In the genomic region with DNA sequence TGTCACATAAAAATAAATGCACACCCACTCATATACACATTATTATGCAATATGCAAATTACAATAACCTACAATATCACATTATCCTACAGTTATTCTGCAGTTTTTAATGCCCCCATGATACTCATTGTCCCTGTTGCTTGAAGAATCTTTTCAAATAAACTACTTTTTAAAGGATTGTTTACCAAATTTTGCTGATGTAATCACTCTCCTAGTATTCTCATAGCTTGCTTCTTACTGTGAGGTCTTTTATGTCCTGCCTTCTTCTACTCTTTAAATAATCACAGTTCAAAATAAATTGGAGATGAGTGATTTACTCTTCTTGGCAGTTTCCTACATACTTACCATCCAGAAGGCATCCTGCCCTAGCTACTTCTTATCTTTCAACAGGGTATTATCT, we compare ENCODE assay signal across 26 cellular contexts.
"Had no signal": no experiment of that assay in that cellular context is flagged by ENCODE, and none has a peak within 500 bp of the region (broad histone marks: within the 10 kb centered on the region; RNA-seq: fewer than 3 reads in every experiment).

No MANE protein-coding gene starts in this region.

- H3K27me3 ChIP-seq: ascending aorta, body of pancreas, MG63 had no signal

- ATAC-seq: body of pancreas, T-cell had no signal

- H3K27ac Mint-ChIP-seq: activated CD4-positive, alpha-beta memory T cell treated with anti-CD3 and anti-CD28 coated beads for 36 hours; activated CD4-positive, alpha-beta T cell treated with anti-CD3 and anti-CD28 coated beads, Interleukin-2, amount 10 ng/mL, durations not matched to agents 7 days and 5 days; activated naive CD4-positive, alpha-beta T cell treated with anti-CD3 and anti-CD28 coated beads, Interleukin-2, amount 50 U/mL, for 72 hours; activated naive CD8-positive, alpha-beta T cell treated with anti-CD3 and anti-CD28 coated beads, Interleukin-2, amount 50 U/mL, for 24 hours; T-cell had no signal

- H3K27ac ChIP-seq: ascending aorta, body of pancreas had no signal

- H3K4me3 ChIP-seq: ascending aorta, body of pancreas, MG63 had no signal

- H3K36me3 ChIP-seq: ascending aorta, MG63 had no signal

- FAIRE-seq: bronchial epithelial cell, TTC549 had no signal

- DNase-seq: activated CD4-positive, alpha-beta memory T cell treated with anti-CD3 and anti-CD28 coated beads for 36 hours; activated CD4-positive, alpha-beta T cell treated with anti-CD3 and anti-CD28 coated beads, Interleukin-2, amount 10 ng/mL, durations not matched to agents 7 days and 5 days; activated CD4-positive, CD25-positive, alpha-beta regulatory T cell; activated CD8-positive, alpha-beta memory T cell treated with anti-CD3 and anti-CD28 coated beads for 24 hours; activated effector memory CD4-positive, alpha-beta T cell treated with anti-CD3 and anti-CD28 coated beads, Interleukin-2, amount 50 U/mL, for 16 hours; activated naive CD4-positive, alpha-beta T cell treated with Interleukin-2 at 50 U/mL for 16 hours; activated naive CD8-positive, alpha-beta T cell treated with anti-CD3 and anti-CD28 coated beads, Interleukin-2, amount 50 U/mL, for 24 hours; activated T-cell treated with anti-CD3 and anti-CD28 coated beads, Interleukin-2, amount 50 U/mL, for 4 hours; amniotic stem cell; body of pancreas; MG63; MV-4-11; NCI-H1105; NCI-H1436 treated with DMSO at 0.1 percent for 48 hours; NCI-H187; NCI-H2081 treated with DMSO at 0.1 percent for 48 hours; NCI-H510A; NCI-H526 treated with DMSO at 0.1 percent for 48 hours; NCI-H82; SIG-M5; T-cell; T1000 had no signal

- H3K36me3 Mint-ChIP-seq: activated CD4-positive, alpha-beta memory T cell treated with anti-CD3 and anti-CD28 coated beads for 36 hours had no signal

- H3K4me3 Mint-ChIP-seq: activated CD4-positive, alpha-beta memory T cell treated with anti-CD3 and anti-CD28 coated beads for 36 hours; activated CD4-positive, alpha-beta T cell treated with anti-CD3 and anti-CD28 coated beads, Interleukin-2, amount 10 ng/mL, durations not matched to agents 7 days and 5 days; activated naive CD8-positive, alpha-beta T cell treated with anti-CD3 and anti-CD28 coated beads, Interleukin-2, amount 50 U/mL, for 24 hours; activated T-cell treated with anti-CD3 and anti-CD28 coated beads, Interleukin-2, amount 50 U/mL, for 4 hours; T-cell had no signal

- H3K27me3 Mint-ChIP-seq: activated CD4-positive, alpha-beta memory T cell treated with anti-CD3 and anti-CD28 coated beads for 36 hours; activated CD4-positive, alpha-beta T cell treated with anti-CD3 and anti-CD28 coated beads, Interleukin-2, amount 10 ng/mL, durations not matched to agents 7 days and 5 days; activated naive CD8-positive, alpha-beta T cell treated with anti-CD3 and anti-CD28 coated beads, Interleukin-2, amount 50 U/mL, for 24 hours had no signal

- H3K4me1 ChIP-seq: ascending aorta, body of pancreas had no signal

- H3K9me3 ChIP-seq: ascending aorta, body of pancreas, MG63 had no signal
